Comparison of ENCODE assay signal across 9 cellular contexts in the genomic region with DNA sequence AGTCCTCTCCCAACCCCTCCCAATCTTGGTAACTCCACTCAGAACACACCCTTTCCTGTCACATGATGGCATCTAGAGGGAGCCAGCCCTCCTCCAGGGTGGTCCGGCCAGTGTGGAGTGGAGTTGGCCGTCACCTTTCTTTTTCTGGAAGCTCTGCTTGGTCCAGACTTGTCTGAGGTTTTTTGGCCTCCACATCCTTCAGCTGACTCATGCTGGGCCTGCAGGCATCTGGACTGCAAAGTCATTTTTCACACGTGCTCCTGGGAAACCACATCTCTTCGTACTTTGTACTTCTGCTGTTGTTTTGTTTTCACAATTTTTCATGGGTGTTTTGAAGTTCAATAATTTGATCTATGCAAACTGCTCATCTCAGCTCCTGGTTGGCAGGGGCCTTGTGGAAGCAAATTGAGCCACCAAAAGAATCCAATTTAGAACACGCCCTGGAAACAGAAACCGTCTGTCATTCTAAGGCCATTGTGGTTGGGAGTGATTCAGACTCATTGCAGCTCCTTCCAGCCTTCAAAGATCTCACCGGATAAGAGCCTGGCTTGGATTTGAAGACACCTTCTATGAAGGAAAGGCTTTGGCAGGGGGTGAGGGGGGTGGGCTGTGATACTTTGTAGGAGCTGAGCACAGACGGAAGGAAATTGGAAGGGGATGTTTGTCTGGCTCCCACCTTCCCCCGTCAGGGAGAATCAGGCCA. TPM values are rescaled to one million over a fixed set of nuclear protein-coding genes. Genes with fewer than 3 reads are reported as not detected.
DNase-seq lines count a peak whose midpoint lies in the region; ATAC-seq and TF ChIP-seq lines count a peak whose summit lies in the region.
"Had no signal": no experiment of that assay in that cellular context is flagged by ENCODE, and none has a peak within 500 bp of the region (broad histone marks: within the 10 kb centered on the region; RNA-seq: fewer than 3 reads in every experiment).

No MANE protein-coding gene starts in this region.

- no peak overlapping the region for H3K4me3 Mint-ChIP-seq in T-helper 1 cell treated with Interleukin-12 subunit alpha and Interleukin-12 subunit beta and Interleukin-4 antibody, amounts not matched to agents 30 μg/mL and 1 μg/mL, for 36 hours
- H3K4me3 Mint-ChIP-seq: brain had no signal

- TF ChIP-seq CTCF in spleen (IDR thresholded peaks at IDR 0.05 in 8 of 11, conservative IDR thresholded peaks at IDR 0.05 in 3 of 11): no peak
- no peak for TF ChIP-seq CTCF in GM10266 (IDR thresholded peaks at IDR 0.05; ENCODE audit: control insufficient read depth, insufficient read depth, low read depth, missing control alignments)

- no peaks in the 10 kb centered on the region for H3K9me3 ChIP-seq in spleen

- intact Hi-C loops in spleen (cut with DNase I; ENCODE audit: low total_unique reads): no loop called here

- ATAC-seq in left lobe of liver: no peak

- H3K27me3 Mint-ChIP-seq in T-helper 1 cell treated with Interleukin-12 subunit alpha and Interleukin-12 subunit beta and Interleukin-4 antibody, amounts not matched to agents 30 μg/mL and 1 μg/mL, for 36 hours (ENCODE audit: low read depth): no peaks in the 10 kb centered on the region

- H3K9me3 Mint-ChIP-seq in T-helper 1 cell treated with Interleukin-12 subunit alpha and Interleukin-12 subunit beta and Interleukin-4 antibody, amounts not matched to agents 30 μg/mL and 1 μg/mL, for 36 hours: peaks cover 8% of the 10 kb centered on the region

- peaks cover 0 to 22% (median 8%) of the 10 kb centered on the region in 6 donors for H3K4me1 ChIP-seq in spleen

- peak overlapping the region; percentile 78 for H3K27ac Mint-ChIP-seq in T-helper 1 cell treated with Interleukin-12 subunit alpha and Interleukin-12 subunit beta and Interleukin-4 antibody, amounts not matched to agents 30 μg/mL and 1 μg/mL, for 36 hours

- 52 to 66% (median 58%) methylated on average over 9 of the region's 9 CpGs for WGBS in spleen, 5 donors

- peak overlapping the region in 5 of 8 donors; percentile 27 to 77 (median 74) for H3K27ac ChIP-seq in spleen

- DNase-seq in HK-2 (ENCODE audit: unreplicated experiment): peak; percentile 53
- DNase-seq in globus pallidus (ENCODE audit: low spot score): peak; percentile 19
- no peak for DNase-seq in spleen
- no peak for DNase-seq in left lobe of liver (ENCODE audit: low spot score)
- no peak for DNase-seq in activated effector memory CD4-positive, alpha-beta T cell treated with anti-CD3 and anti-CD28 coated beads, Interleukin-2, amount 50 U/mL, for 16 hours
- DNase-seq in GM10266 (ENCODE audit: extremely low spot score): no peak
- DNase-seq in NCI-H510A treated with DMSO at 0.1 percent for 48 hours (lab: John Stamatoyannopoulos, UW): no peak

- peaks cover 13% of the 10 kb centered on the region for H3K4me1 Mint-ChIP-seq in T-helper 1 cell treated with Interleukin-12 subunit alpha and Interleukin-12 subunit beta and Interleukin-4 antibody, amounts not matched to agents 30 μg/mL and 1 μg/mL, for 36 hours (ENCODE audit: low read depth)
- H3K4me1 Mint-ChIP-seq: brain had no signal

- no peaks in the 10 kb centered on the region for H3K27me3 ChIP-seq in spleen (replicated peaks in 1 of 7)

- no peak overlapping the region for H3K4me3 ChIP-seq in spleen

- H3K36me3 Mint-ChIP-seq in T-helper 1 cell treated with Interleukin-12 subunit alpha and Interleukin-12 subunit beta and Interleukin-4 antibody, amounts not matched to agents 30 μg/mL and 1 μg/mL, for 36 hours (ENCODE audit: low read depth): peaks cover 1% of the 10 kb centered on the region
- H3K36me3 Mint-ChIP-seq: brain had no signal

- no peak for TF ChIP-seq POLR2A in spleen (IDR thresholded peaks at IDR 0.05)

- H3K36me3 ChIP-seq in spleen: peaks cover 0 to 9% (median 0%) of the 10 kb centered on the region in 6 donors

RNA-seq across cellular contexts. Expression of a gene that starts 42.4 kb away (rescaled TPM):
- total RNA-seq in spleen (10 to 100 TPM; 49.1 to 97.7 (median 63.8) TPM), left lobe of liver (20.4 TPM)
- 1 to 10 TPM; 3.1 to 5.7 (median 4.7) TPM for polyA plus RNA-seq in spleen

Comparison
In these comparisons a context has a peak if more than half of its experiments do, and no peak if none do; other contexts are left out.
1. DNase-seq: peak in HK-2 (single experiment) and globus pallidus (single experiment); none in spleen (single experiment), left lobe of liver (single experiment), activated effector memory CD4-positive, alpha-beta T cell treated with anti-CD3 and anti-CD28 coated beads, Interleukin-2, amount 50 U/mL, for 16 hours (single experiment), GM10266 (single experiment) and NCI-H510A treated with DMSO at 0.1 percent for 48 hours (single experiment).